8 cellular contexts compared by ENCODE assay signal in the genomic region with DNA sequence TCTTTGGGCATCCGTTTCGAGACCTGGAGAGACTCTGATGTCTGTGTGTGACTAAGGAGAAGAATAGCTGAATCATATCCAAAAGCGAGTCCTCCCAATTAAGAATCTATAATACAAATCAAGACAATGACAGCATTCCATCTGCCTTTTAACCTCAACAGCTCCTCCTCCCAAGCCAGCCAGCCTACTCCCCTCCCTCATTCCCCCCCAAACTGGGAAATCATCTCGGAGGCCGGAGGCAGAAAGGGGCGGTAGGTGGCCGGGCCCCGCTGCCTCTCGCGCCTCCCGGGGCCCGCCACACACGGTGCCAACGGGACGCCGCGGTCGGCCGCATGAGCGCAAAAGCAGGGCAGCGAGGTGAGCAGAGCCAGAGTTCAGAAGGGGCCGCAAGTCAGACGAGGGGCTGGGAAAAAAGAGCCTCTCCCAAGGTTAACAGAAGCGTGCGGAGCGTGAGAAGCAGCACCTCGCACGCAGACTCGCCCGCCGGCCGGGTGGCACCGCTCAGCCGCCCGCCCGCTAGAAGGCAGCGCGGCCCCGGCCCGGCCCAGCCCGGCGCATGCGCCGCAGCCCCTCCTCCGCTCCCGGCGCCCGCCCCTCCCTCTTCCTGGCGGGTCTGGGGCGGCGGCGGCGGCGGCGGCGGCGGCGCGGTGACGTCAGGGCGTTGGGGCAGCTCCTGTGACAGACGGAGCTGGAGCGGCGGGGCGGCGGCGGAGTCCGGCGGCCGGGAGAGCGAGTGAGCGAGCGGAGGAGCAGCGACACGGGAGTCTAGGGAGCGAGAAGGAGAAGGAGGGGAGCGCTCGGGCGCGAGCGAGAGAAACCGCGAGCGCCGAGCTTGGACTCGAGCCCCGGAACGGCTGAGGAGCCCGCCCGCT. TPM values are rescaled to one million over a fixed set of nuclear protein-coding genes. Genes with fewer than 3 reads are reported as not detected.
DNase-seq lines count a peak whose midpoint lies in the region; ATAC-seq and TF ChIP-seq lines count a peak whose summit lies in the region.

PAFAH1B1 (plus strand) TSS at position 681 of the 872 bp plus-strand sequence. CDS start 44,635 bp downstream, outside the sequence.

- peak within 1 kb of the TSS; percentile 98 for H3K27ac Mint-ChIP-seq in nephron progenitor cell
- peak within 1 kb of the TSS; percentile 94 to 95 for H3K27ac Mint-ChIP-seq in stimulated activated naive CD8-positive, alpha-beta T cell treated with anti-CD3 and anti-CD28 coated beads, Interleukin-15, amount 100 ng/mL, for 72 hours

- ATAC-seq in GM21825 (IDR thresholded peaks at IDR 0.05; ENCODE audit: unreplicated experiment), result peak; percentile 81
- ATAC-seq in stimulated activated naive CD8-positive, alpha-beta T cell treated with anti-CD3 and anti-CD28 coated beads, Interleukin-15, amount 100 ng/mL, for 72 hours, result peak; percentile 89

- H3K4me3 Mint-ChIP-seq in nephron progenitor cell, result peak within 1 kb of the TSS; percentile 100
- H3K4me3 Mint-ChIP-seq in stimulated activated naive CD8-positive, alpha-beta T cell treated with anti-CD3 and anti-CD28 coated beads, Interleukin-15, amount 100 ng/mL, for 72 hours, result peak within 1 kb of the TSS; percentile 81 to 93

- H3K79me2 ChIP-seq in DOHH2 (ENCODE audit: control insufficient read depth, low read length) (peaks cover 45% of the 10 kb centered on the region), Karpas-422 (ENCODE audit: low read length) (peaks cover 45% of the 10 kb centered on the region)

- no peaks in the 10 kb centered on the region for H3K9me2 ChIP-seq in DOHH2 (replicated peaks; ENCODE audit: control insufficient read depth, low read length)
- no peaks in the 10 kb centered on the region for H3K9me2 ChIP-seq in Karpas-422 (replicated peaks; ENCODE audit: insufficient read depth, low read length)

- H3K27me3 ChIP-seq in DOHH2 (ENCODE audit: control insufficient read depth, low read length) (no peaks in the 10 kb centered on the region), Karpas-422 (ENCODE audit: low read length) (no peaks in the 10 kb centered on the region)

- DNase-seq in Karpas-422 (peak; percentile 97), SHP77 (lab: John Stamatoyannopoulos, UW) (peak; percentile 85 to 90), fibroblast of the aortic adventitia (ENCODE audit: low read depth) (peak; percentile 71), nephron progenitor cell (peak; percentile 97)
- peak; percentile 94 for DNase-seq in activated effector memory CD4-positive, alpha-beta T cell treated with Interleukin-2 at 50 U/mL for 16 hours
- peak; percentile 94 to 95 for DNase-seq in stimulated activated naive CD8-positive, alpha-beta T cell treated with anti-CD3 and anti-CD28 coated beads, Interleukin-15, amount 100 ng/mL, for 72 hours

- H3K27ac ChIP-seq in DOHH2 (ENCODE audit: low read depth, low read length) (peak within 1 kb of the TSS; percentile 85), Karpas-422 (ENCODE audit: low read length) (peak within 1 kb of the TSS; percentile 83)

- H3K9me3 ChIP-seq in DOHH2 (ENCODE audit: control insufficient read depth, insufficient read depth, low read length), result no peaks in the 10 kb centered on the region
- no peaks in the 10 kb centered on the region for H3K9me3 ChIP-seq in Karpas-422 (ENCODE audit: low read length)

- peaks cover 12% of the 10 kb centered on the region for H4K20me1 ChIP-seq in DOHH2 (ENCODE audit: control insufficient read depth, insufficient read depth, low read depth, low read length)
- peaks cover 29% of the 10 kb centered on the region for H4K20me1 ChIP-seq in Karpas-422 (ENCODE audit: insufficient read depth, low read depth, low read length)

- H3K27me3 Mint-ChIP-seq in nephron progenitor cell (ENCODE audit: low read depth, poor library complexity), result peaks cover 3% of the 10 kb centered on the region
- no peaks in the 10 kb centered on the region for H3K27me3 Mint-ChIP-seq in stimulated activated naive CD8-positive, alpha-beta T cell treated with anti-CD3 and anti-CD28 coated beads, Interleukin-15, amount 100 ng/mL, for 72 hours

- peak within 1 kb of the TSS; percentile 100 for H3K9ac ChIP-seq in Karpas-422 (ENCODE audit: low read length)

- H3K36me3 Mint-ChIP-seq in nephron progenitor cell (ENCODE audit: low read depth), result peaks cover 11% of the 10 kb centered on the region

- TF ChIP-seq CTCF in DOHH2 (IDR thresholded peaks at IDR 0.05; ENCODE audit: low read depth, low read length, poor library complexity, severe bottlenecking) (peak; percentile 22), fibroblast of the aortic adventitia (IDR thresholded peaks at IDR 0.05; ENCODE audit: insufficient read depth, low read length) (no peak), nephron progenitor cell (IDR thresholded peaks at IDR 0.05) (no peak)

- H3K4me1 ChIP-seq in DOHH2 (ENCODE audit: control insufficient read depth, low read length), result peaks cover 35% of the 10 kb centered on the region
- peaks cover 26% of the 10 kb centered on the region for H3K4me1 ChIP-seq in Karpas-422 (ENCODE audit: low read length)

- peaks cover 26% of the 10 kb centered on the region for H3K4me1 Mint-ChIP-seq in nephron progenitor cell
- peaks cover 23% of the 10 kb centered on the region for H3K4me1 Mint-ChIP-seq in stimulated activated naive CD8-positive, alpha-beta T cell treated with anti-CD3 and anti-CD28 coated beads, Interleukin-15, amount 100 ng/mL, for 72 hours

- peak within 1 kb of the TSS; percentile 99 for H2AFZ ChIP-seq in Karpas-422 (ENCODE audit: low read length)

- peaks cover 8% of the 10 kb centered on the region for H3F3A ChIP-seq in DOHH2 (ENCODE audit: control insufficient read depth, insufficient read depth)

- H3K9me3 Mint-ChIP-seq in nephron progenitor cell, result peaks cover 3% of the 10 kb centered on the region
- no peaks in the 10 kb centered on the region for H3K9me3 Mint-ChIP-seq in stimulated activated naive CD8-positive, alpha-beta T cell treated with anti-CD3 and anti-CD28 coated beads, Interleukin-15, amount 100 ng/mL, for 72 hours

- peak within 1 kb of the TSS; percentile 92 for H3K4me3 ChIP-seq in DOHH2 (ENCODE audit: low read length)
- H3K4me3 ChIP-seq in Karpas-422 (ENCODE audit: low read length), result peak within 1 kb of the TSS; percentile 92
- H3K4me3 ChIP-seq in fibroblast of the aortic adventitia (ENCODE audit: low read depth, low read length), result peak within 1 kb of the TSS; percentile 84

- H3K4me2 ChIP-seq in DOHH2 (ENCODE audit: low read length), result peak within 1 kb of the TSS; percentile 98
- H3K4me2 ChIP-seq in Karpas-422 (ENCODE audit: low read depth, low read length, poor library complexity, severe bottlenecking), result peak within 1 kb of the TSS; percentile 88

- H3K36me3 ChIP-seq in DOHH2 (ENCODE audit: control insufficient read depth, low read length) (peaks cover 31% of the 10 kb centered on the region), Karpas-422 (ENCODE audit: insufficient read depth, low read length) (0 out of 2 replicates have a peak, but pooled peaks cover 6% of the 10 kb centered on the region)

RNA-seq across cellular contexts. Expression of gene PAFAH1B1, which starts in this region (rescaled TPM):
- 70.1 and 89.2 TPM in 2 replicates for total RNA-seq in Karpas-422 (2014; rRNA removed; shearing (Covaris generic); ENCODE audit: low replicate concordance)
- 81.0 and 131 TPM in 2 replicates for total RNA-seq in fibroblast of the aortic adventitia (ENCODE audit: low replicate concordance)

Comparison
In these comparisons a context has a peak if more than half of its experiments do, and no peak if none do; other contexts are left out.
1. Peak in every context shown above with its lines: DNase-seq, ATAC-seq, H3K4me3 ChIP-seq and H3K27ac ChIP-seq.